Comparison of ENCODE assay signal across 2 cellular contexts in the genomic region with DNA sequence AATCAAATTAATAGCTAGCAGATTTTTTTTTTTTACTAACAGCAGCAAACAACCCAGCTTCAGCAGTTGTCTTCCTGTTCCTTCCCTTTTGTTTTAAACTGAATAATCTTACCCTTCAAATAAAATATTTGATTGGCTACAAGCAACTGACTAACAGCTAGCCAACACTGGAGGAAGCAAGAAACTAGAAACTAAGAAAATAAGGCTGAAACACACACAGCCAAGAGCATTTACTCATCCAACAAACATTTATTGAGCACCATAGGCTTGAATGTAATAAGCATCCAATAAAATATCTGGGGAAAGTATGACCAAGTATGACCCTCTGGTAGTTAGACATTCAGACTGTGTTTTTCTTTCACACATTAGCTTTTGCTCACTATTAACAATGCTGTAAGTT.
TF ChIP-seq lines count a peak whose summit lies in the region.

No MANE protein-coding gene starts in this region.

TF ChIP-seq in SK-N-SH, 30 proteins besides CTCF, POLR2A, EP300 and RAD21 (continued from another document):
- TF ChIP-seq, protein P1, sequence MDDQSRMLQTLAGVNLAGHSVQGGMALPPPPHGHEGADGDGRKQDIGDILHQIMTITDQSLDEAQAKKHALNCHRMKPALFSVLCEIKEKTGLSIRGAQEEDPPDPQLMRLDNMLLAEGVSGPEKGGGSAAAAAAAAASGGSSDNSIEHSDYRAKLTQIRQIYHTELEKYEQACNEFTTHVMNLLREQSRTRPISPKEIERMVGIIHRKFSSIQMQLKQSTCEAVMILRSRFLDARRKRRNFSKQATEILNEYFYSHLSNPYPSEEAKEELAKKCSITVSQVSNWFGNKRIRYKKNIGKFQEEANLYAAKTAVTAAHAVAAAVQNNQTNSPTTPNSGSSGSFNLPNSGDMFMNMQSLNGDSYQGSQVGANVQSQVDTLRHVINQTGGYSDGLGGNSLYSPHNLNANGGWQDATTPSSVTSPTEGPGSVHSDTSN (IDR thresholded peaks at IDR 0.05): no peak
TF ChIP-seq in SK-N-SH: peak in this region for 0.

TF ChIP-seq in SK-N-SH treated with all-trans-retinoic acid at 6 μM for 48 hours, 23 proteins besides CTCF, POLR2A, EP300 and RAD21 (continued from another document):
- TF ChIP-seq ZFP3 (CRISPR knock-in tag; IDR thresholded peaks at IDR 0.05): no peak
- no peak for TF ChIP-seq ARNTL (CRISPR knock-in tag; IDR thresholded peaks at IDR 0.05; ENCODE audit: borderline replicate concordance, low read depth)
- TF ChIP-seq SNAI2 (CRISPR knock-in tag; IDR thresholded peaks at IDR 0.05): no peak
- TF ChIP-seq ESRRG (CRISPR knock-in tag; IDR thresholded peaks at IDR 0.05): no peak
- no peak for TF ChIP-seq ZFP30 (CRISPR knock-in tag; IDR thresholded peaks at IDR 0.05)
- TF ChIP-seq TOX (CRISPR knock-in tag; IDR thresholded peaks at IDR 0.05; ENCODE audit: borderline replicate concordance): no peak
- no peak for TF ChIP-seq RARB (CRISPR knock-in tag; IDR thresholded peaks at IDR 0.05)
